Comparison of ENCODE assay signal across 8 cellular contexts in genomic region chr14:77098470-77099353, GRCh38. TPM values are rescaled to one million over a fixed set of nuclear protein-coding genes. Genes with fewer than 3 reads are reported as not detected.
A peak's percentile ranks its signal among the peaks of the same experiment; 100 is the strongest.
DNase-seq lines count a peak whose midpoint lies in the region; ATAC-seq and TF ChIP-seq lines count a peak whose summit lies in the region.

No MANE protein-coding gene starts in this region.

- intact Hi-C loops in heart right ventricle (cut with DNase I), result loop anchor here in 2 of 10 donors (5.0 to 10.0 kb wide), 2 partner anchors 71 to 384 kb away; partner anchors contain the start of gene IRF2BPL (in 1 of the 2)

- H3K9ac ChIP-seq in MM.1S (ENCODE audit: low read length), result peak overlapping the region; percentile 92

- H3K9me3 Mint-ChIP-seq in activated naive CD8-positive, alpha-beta T cell treated with anti-CD3 and anti-CD28 coated beads, Interleukin-2, amount 50 U/mL, for 24 hours, result no peaks in the 10 kb centered on the region

- peak overlapping the region; percentile 94 for H2AFZ ChIP-seq in MM.1S (ENCODE audit: low read length)

- no peak for ATAC-seq in activated naive CD8-positive, alpha-beta T cell treated with anti-CD3 and anti-CD28 coated beads, Interleukin-2, amount 50 U/mL, for 24 hours
- ATAC-seq in heart right ventricle, result peak; percentile 30 to 76 (median 60)
- ATAC-seq in GM21423 (IDR thresholded peaks at IDR 0.05; ENCODE audit: unreplicated experiment), result no peak
- no peak for ATAC-seq in GM21786 (IDR thresholded peaks at IDR 0.05; ENCODE audit: unreplicated experiment)
- ATAC-seq in GM18873 (IDR thresholded peaks at IDR 0.05; ENCODE audit: low FRiP score, unreplicated experiment), result no peak

- DNase-seq in EH (ENCODE audit: low read depth) (peak; percentile 25), MM.1S (no peak), heart right ventricle (peak; percentile 68 to 74), pons (ENCODE audit: low spot score) (peak; percentile 79)
- peak; percentile 25 for DNase-seq in activated naive CD8-positive, alpha-beta T cell treated with anti-CD3 and anti-CD28 coated beads, Interleukin-2, amount 50 U/mL, for 24 hours

- WGBS in heart right ventricle, 2 donors, result 5 to 6% methylated on average over 27 of the region's 27 CpGs

- H3K36me3 Mint-ChIP-seq in activated naive CD8-positive, alpha-beta T cell treated with anti-CD3 and anti-CD28 coated beads, Interleukin-2, amount 50 U/mL, for 24 hours (ENCODE audit: low read depth), result peaks cover 2% of the 10 kb centered on the region

- H3K4me1 ChIP-seq in MM.1S (ENCODE audit: low read length) (no peaks in the 10 kb centered on the region), heart right ventricle (peaks cover 0 to 70% (median 57%) of the 10 kb centered on the region in 9 donors)

- TF ChIP-seq CTCF in MM.1S (IDR thresholded peaks at IDR 0.05; ENCODE audit: low read length), result no peak
- TF ChIP-seq CTCF in heart right ventricle (IDR thresholded peaks at IDR 0.05), result no peak

- H3K27me3 ChIP-seq in MM.1S (replicated peaks; ENCODE audit: insufficient read depth, low read length), result no peaks in the 10 kb centered on the region
- no peaks in the 10 kb centered on the region for H3K27me3 ChIP-seq in heart right ventricle

- no peaks in the 10 kb centered on the region for H3K27me3 Mint-ChIP-seq in activated naive CD8-positive, alpha-beta T cell treated with anti-CD3 and anti-CD28 coated beads, Interleukin-2, amount 50 U/mL, for 24 hours

- no peaks in the 10 kb centered on the region for H4K20me1 ChIP-seq in MM.1S (ENCODE audit: insufficient read depth, low read length)

- H3K4me2 ChIP-seq in MM.1S (ENCODE audit: low read depth, low read length), result peak overlapping the region; percentile 82

- peak overlapping the region; percentile 92; the same call in 1 of the 2 replicates for H3K27ac ChIP-seq in MM.1S (ENCODE audit: low read length)
- peak overlapping the region; percentile 87 to 99 (median 98) for H3K27ac ChIP-seq in heart right ventricle

- peak overlapping the region; percentile 92 for H3K4me3 Mint-ChIP-seq in activated naive CD8-positive, alpha-beta T cell treated with anti-CD3 and anti-CD28 coated beads, Interleukin-2, amount 50 U/mL, for 24 hours

- H3K4me3 ChIP-seq in MM.1S (ENCODE audit: low read length), result peak overlapping the region; percentile 97
- H3K4me3 ChIP-seq in heart right ventricle, result peak overlapping the region; percentile 53 to 86 (median 73)

- H3K79me2 ChIP-seq in MM.1S (ENCODE audit: low read length), result peaks cover 10% of the 10 kb centered on the region

- no peaks in the 10 kb centered on the region for H3K36me3 ChIP-seq in MM.1S (replicated peaks; ENCODE audit: insufficient read depth, low read length)
- no peaks in the 10 kb centered on the region for H3K36me3 ChIP-seq in heart right ventricle

- no peaks in the 10 kb centered on the region for H3K9me2 ChIP-seq in MM.1S (replicated peaks; ENCODE audit: insufficient read depth, low read length)

- H3K9me3 ChIP-seq in MM.1S (replicated peaks; ENCODE audit: insufficient read depth, low read length) (no peaks in the 10 kb centered on the region), heart right ventricle (no peaks in the 10 kb centered on the region)

- H3F3A ChIP-seq in MM.1S (ENCODE audit: insufficient read depth, low read length), result peaks cover 5% of the 10 kb centered on the region; the same call in 1 of the 2 replicates

- H3K4me1 Mint-ChIP-seq in activated naive CD8-positive, alpha-beta T cell treated with anti-CD3 and anti-CD28 coated beads, Interleukin-2, amount 50 U/mL, for 24 hours, result peaks cover 40% of the 10 kb centered on the region

- H3K27ac Mint-ChIP-seq in activated naive CD8-positive, alpha-beta T cell treated with anti-CD3 and anti-CD28 coated beads, Interleukin-2, amount 50 U/mL, for 24 hours, result peak overlapping the region; percentile 97

RNA-seq across cellular contexts. Expression of gene CIPC, which starts 0.7 kb away (rescaled TPM):
- total RNA-seq in heart right ventricle, result 10 to 100 TPM; 51.4 to 93.8 (median 64.2) TPM
- 10 to 100 TPM in 1 of 2 donors, 1 to 10 TPM in 1; 9.4 to 11.6 TPM for polyA plus RNA-seq in heart right ventricle

RNA-seq across cellular contexts. Expression of gene ZDHHC22, which starts 42.9 kb away (rescaled TPM):
- total RNA-seq in heart right ventricle, result under 1 TPM in 1 of 10 donors, not detected in 9; 0.09 TPM
- polyA plus RNA-seq in heart right ventricle, result not detected

Comparison
In these comparisons a context has a peak if more than half of its experiments do, and no peak if none do; other contexts are left out.
1. ATAC-seq: peak in heart right ventricle (8 of 8); none in activated naive CD8-positive, alpha-beta T cell treated with anti-CD3 and anti-CD28 coated beads, Interleukin-2, amount 50 U/mL, for 24 hours (single experiment), GM21423 (single experiment), GM21786 (single experiment) and GM18873 (single experiment).